ENCODE assay signal across 16 cellular contexts in genomic region chr15:63460210-63461135, GRCh38. TPM values are rescaled to one million over a fixed set of nuclear protein-coding genes. Genes with fewer than 3 reads are reported as not detected.
DNase-seq lines count a peak whose midpoint lies in the region; ATAC-seq and TF ChIP-seq lines count a peak whose summit lies in the region.
"Had no signal": no experiment of that assay in that cellular context is flagged by ENCODE, and none has a peak within 500 bp of the region (broad histone marks: within the 10 kb centered on the region; RNA-seq: fewer than 3 reads in every experiment).

No MANE protein-coding gene starts in this region.

- H3K56ac ChIP-seq in H9 (ENCODE audit: insufficient read length, low read depth, low read length) (no peak overlapping the region), mesendoderm (ENCODE audit: low read length) (peak overlapping the region; percentile 81)

- peaks cover 15% of the 10 kb centered on the region for H3K27me3 Mint-ChIP-seq in H9 (ENCODE audit: low read depth)
- peaks cover 8% of the 10 kb centered on the region for H3K27me3 Mint-ChIP-seq in activated CD8-positive, alpha-beta T cell treated with anti-CD3 and anti-CD28 coated beads, Interleukin-2, amount 10 ng/mL, durations not matched to agents 7 days and 5 days (ENCODE audit: low read depth)

- TF ChIP-seq EP300 in transverse colon (IDR thresholded peaks at IDR 0.05; ENCODE audit: low read depth), result no peak

- peaks cover 19 to 22% of the 10 kb centered on the region in 2 experiments for H3K9me3 Mint-ChIP-seq in H9
- H3K9me3 Mint-ChIP-seq in activated CD8-positive, alpha-beta T cell treated with anti-CD3 and anti-CD28 coated beads, Interleukin-2, amount 10 ng/mL, durations not matched to agents 7 days and 5 days (ENCODE audit: insufficient read depth), result no peaks in the 10 kb centered on the region
- H3K9me3 Mint-ChIP-seq: CD4-positive, CD25-positive, alpha-beta regulatory T cell had no signal

- H3K4me1 ChIP-seq in H9 (ENCODE audit: insufficient read depth, low read length), result no peaks in the 10 kb centered on the region
- peaks cover 4% of the 10 kb centered on the region for H3K4me1 ChIP-seq in mesendoderm (ENCODE audit: control insufficient read depth, low read depth, low read length)
- H3K4me1 ChIP-seq in transverse colon, result peaks cover 24 to 59% (median 49%) of the 10 kb centered on the region in 4 donors
- H3K4me1 ChIP-seq: foreskin keratinocyte had no signal

- H2BK120ac ChIP-seq in H9 (ENCODE audit: low read depth, low read length, poor library complexity, severe bottlenecking) (no peak overlapping the region), mesendoderm (ENCODE audit: low read depth, low read length) (no peak overlapping the region)

- H3K36me3 ChIP-seq in mesendoderm (ENCODE audit: control insufficient read depth, insufficient read depth, low read length) (no peaks in the 10 kb centered on the region), transverse colon (no peaks in the 10 kb centered on the region)
- H3K36me3 ChIP-seq: uterus had no signal

- no peaks in the 10 kb centered on the region for H3K79me2 ChIP-seq in H9 (ENCODE audit: insufficient read depth, low read length)
- H3K79me2 ChIP-seq in mesendoderm (ENCODE audit: control insufficient read depth, insufficient read depth, low read length), result no peaks in the 10 kb centered on the region

- H3K4me3 Mint-ChIP-seq in H9, result no peak overlapping the region
- no peak overlapping the region for H3K4me3 Mint-ChIP-seq in activated CD8-positive, alpha-beta T cell treated with anti-CD3 and anti-CD28 coated beads, Interleukin-2, amount 10 ng/mL, durations not matched to agents 7 days and 5 days
- H3K4me3 Mint-ChIP-seq: CD4-positive, CD25-positive, alpha-beta regulatory T cell had no signal

- H2BK20ac ChIP-seq in H9 (ENCODE audit: low read depth, low read length, poor library complexity, severe bottlenecking), result no peak overlapping the region

- H4K91ac ChIP-seq in H9 (ENCODE audit: insufficient read length, low read depth, low read length), result no peak overlapping the region

- H2BK15ac ChIP-seq in H9 (ENCODE audit: low read depth, low read length), result no peak overlapping the region
- H2BK15ac ChIP-seq in mesendoderm (replicated peaks; ENCODE audit: low read depth), result no peak overlapping the region

- H3K4me3 ChIP-seq in mesendoderm (ENCODE audit: low read length) (no peak overlapping the region), transverse colon (no peak overlapping the region)
- H3K4me3 ChIP-seq: uterus had no signal

- no peak overlapping the region for H2BK5ac ChIP-seq in H9 (ENCODE audit: insufficient read length, low read length)
- H2BK5ac ChIP-seq in mesendoderm (ENCODE audit: low read length), result peak overlapping the region; percentile 54

- no peaks in the 10 kb centered on the region for H4K20me1 ChIP-seq in H9 (ENCODE audit: control insufficient read depth, insufficient read depth, insufficient read length)

- H4K8ac ChIP-seq in H9 (replicated peaks; ENCODE audit: insufficient read length, low read depth, low read length) (no peak overlapping the region), mesendoderm (ENCODE audit: low read depth, low read length) (no peak overlapping the region)

- H3K4me2 ChIP-seq in H9 (ENCODE audit: insufficient read depth, insufficient read length, low read length) (peak overlapping the region; percentile 1), mesendoderm (ENCODE audit: low read length) (no peak overlapping the region)

- DNase-seq in H9 (no peak), mesendoderm (no peak), transverse colon (no peak), HCEC 1CT (no peak)
- DNase-seq in activated CD8-positive, alpha-beta T cell treated with anti-CD3 and anti-CD28 coated beads, Interleukin-2, amount 10 ng/mL, durations not matched to agents 7 days and 5 days, result no peak
- DNase-seq: activated gamma-delta T cell; CD4-positive, CD25-positive, alpha-beta regulatory T cell; effector memory CD4-positive, alpha-beta T cell; foreskin keratinocyte; NCI-H187; NCI-H2171 treated with DMSO at 0.1 percent for 48 hours; NCI-H526; uterus had no signal

- no peaks in the 10 kb centered on the region; the same call in 1 of the 2 replicates for H3K27me3 ChIP-seq in H9 (ENCODE audit: insufficient read depth, low read length)
- no peaks in the 10 kb centered on the region for H3K27me3 ChIP-seq in mesendoderm (ENCODE audit: insufficient read depth, low read length, poor library complexity)
- H3K27me3 ChIP-seq in transverse colon, result no peaks in the 10 kb centered on the region
- H3K27me3 ChIP-seq: uterus had no signal

- H3K4ac ChIP-seq in H9 (ENCODE audit: low read depth, low read length), result no peak overlapping the region
- H3K4ac ChIP-seq in mesendoderm (ENCODE audit: low read depth, low read length), result peak overlapping the region; percentile 7

- H3K9ac ChIP-seq in H9 (ENCODE audit: extremely low read depth, insufficient read length, low read length), result no peak overlapping the region
- H3K9ac ChIP-seq in mesendoderm (ENCODE audit: low read length), result peak overlapping the region; percentile 55

- H4K5ac ChIP-seq in H9 (ENCODE audit: insufficient read length, low read depth, low read length) (no peak overlapping the region), mesendoderm (ENCODE audit: low read length) (no peak overlapping the region)

- no peak overlapping the region for H3K27ac ChIP-seq in H9 (ENCODE audit: insufficient read length, low read depth, low read length)
- H3K27ac ChIP-seq in cingulate gyrus (ENCODE audit: low read depth, low read length), result peak overlapping the region; percentile 31
- H3K27ac ChIP-seq in mesendoderm (ENCODE audit: low read depth, low read length), result peak overlapping the region; percentile 15
- H3K27ac ChIP-seq in transverse colon, result peak overlapping the region in 3 of 4 donors; percentile 70 to 82 (median 71)
- H3K27ac ChIP-seq: foreskin keratinocyte had no signal

- no peak for ATAC-seq in HG03095 (IDR thresholded peaks at IDR 0.05; ENCODE audit: unreplicated experiment)
- ATAC-seq in activated CD8-positive, alpha-beta T cell treated with anti-CD3 and anti-CD28 coated beads, Interleukin-2, amount 10 ng/mL, durations not matched to agents 7 days and 5 days, result no peak
- ATAC-seq: esophagus mucosa, foreskin keratinocyte had no signal

- POLR2A ChIA-PET in activated CD8-positive, alpha-beta T cell treated with anti-CD3 and anti-CD28 coated beads, Interleukin-2, amount 10 ng/mL, durations not matched to agents 7 days and 5 days (lab: Charles Lee), result no interaction called here

- no peak for TF ChIP-seq CTCF in H9 (conservative IDR thresholded peaks at IDR 0.05)
- no peak for TF ChIP-seq CTCF in transverse colon (IDR thresholded peaks at IDR 0.05)

- no peak overlapping the region for H3T11ph ChIP-seq in H9 (ENCODE audit: low read length)

- no peaks in the 10 kb centered on the region for H3K23me2 ChIP-seq in H9 (ENCODE audit: insufficient read length, low read depth, low read length, poor library complexity, severe bottlenecking)

- H3K23ac ChIP-seq in H9 (ENCODE audit: insufficient read length, low read depth, low read length), result no peak overlapping the region
- H3K23ac ChIP-seq in mesendoderm (ENCODE audit: low read length), result no peak overlapping the region

- peak overlapping the region in 1 of 3 experiments; percentile 56; a peak in 1 of 7 replicates for H3K27ac Mint-ChIP-seq in H9
- no peak overlapping the region for H3K27ac Mint-ChIP-seq in activated CD8-positive, alpha-beta T cell treated with anti-CD3 and anti-CD28 coated beads, Interleukin-2, amount 10 ng/mL, durations not matched to agents 7 days and 5 days
- H3K27ac Mint-ChIP-seq: CD4-positive, CD25-positive, alpha-beta regulatory T cell had no signal

- CTCF ChIA-PET in activated CD8-positive, alpha-beta T cell treated with anti-CD3 and anti-CD28 coated beads, Interleukin-2, amount 10 ng/mL, durations not matched to agents 7 days and 5 days (lab: Charles Lee), result interaction anchor here (1.6 kb wide), 1 partner anchor 138 kb away, joined by 4 read pairs; no protein-coding TSS in a partner anchor

- no peaks in the 10 kb centered on the region for H3K9me3 ChIP-seq in H9 (ENCODE audit: control insufficient read depth, low read depth, low read length)
- H3K9me3 ChIP-seq in transverse colon, result no peaks in the 10 kb centered on the region
- H3K9me3 ChIP-seq: uterus had no signal

- peaks cover 6 to 22% (median 7%) of the 10 kb centered on the region in 3 experiments for H3K36me3 Mint-ChIP-seq in H9 (ENCODE audit: insufficient read depth in 1 of 3, low read depth in 3 of 3)
- H3K36me3 Mint-ChIP-seq in activated CD8-positive, alpha-beta T cell treated with anti-CD3 and anti-CD28 coated beads, Interleukin-2, amount 10 ng/mL, durations not matched to agents 7 days and 5 days (ENCODE audit: low read depth), result no peaks in the 10 kb centered on the region
- H3K36me3 Mint-ChIP-seq: CD4-positive, CD25-positive, alpha-beta regulatory T cell had no signal

- intact Hi-C loops in transverse colon (cut with DNase I; ENCODE audit: low total_unique reads), result no loop called here

- H3K79me1 ChIP-seq in H9 (ENCODE audit: insufficient read depth, low read depth, low read length, poor library complexity, severe bottlenecking) (no peaks in the 10 kb centered on the region), mesendoderm (ENCODE audit: low read length) (no peaks in the 10 kb centered on the region)

- TF ChIP-seq POLR2A in transverse colon (IDR thresholded peaks at IDR 0.05), result no peak

- H2AK5ac ChIP-seq in H9 (ENCODE audit: insufficient read length, low read length), result no peak overlapping the region
- peak overlapping the region; percentile 0 for H2AK5ac ChIP-seq in mesendoderm (ENCODE audit: low read length)

- H3K14ac ChIP-seq in H9 (ENCODE audit: insufficient read depth, low read length), result no peak overlapping the region

- no peak overlapping the region for H2BK12ac ChIP-seq in H9 (ENCODE audit: insufficient read length, low read depth, low read length)

- in situ Hi-C loops in transverse colon (cut with MboI; ENCODE audit: low pct_ligation_motif_present in 1 of 4, low pct_unique_long_range_greater_than_20kb in 1 of 4, low sequenced_read_pairs in 3 of 4), result loop anchor here in 2 of 4 donors (10.0 to 25.0 kb wide), 2 partner anchors 134 to 602 kb away; partner anchors contain the start of gene FBXL22 (in 1 of the 2)

- no peak overlapping the region for H3K18ac ChIP-seq in H9 (ENCODE audit: insufficient read length, low read depth, low read length)
- H3K18ac ChIP-seq in mesendoderm (ENCODE audit: low read length), result peak overlapping the region; percentile 61

- peaks cover 18 to 19% of the 10 kb centered on the region in 2 experiments for H3K4me1 Mint-ChIP-seq in H9
- no peaks in the 10 kb centered on the region for H3K4me1 Mint-ChIP-seq in activated CD8-positive, alpha-beta T cell treated with anti-CD3 and anti-CD28 coated beads, Interleukin-2, amount 10 ng/mL, durations not matched to agents 7 days and 5 days (ENCODE audit: low read depth)

- H2AFZ ChIP-seq in H9 (ENCODE audit: low read length), result no peak overlapping the region

- WGBS in H9 (ENCODE audit: extremely low coverage, insufficient read length, low lambda C conversion rate), result no CpG with 5 or more reads among the region's 15 CpGs
- no CpG with 5 or more reads among the region's 15 CpGs for WGBS in mesendoderm (ENCODE audit: extremely low coverage, insufficient coverage, low lambda C conversion rate)
- 63 to 65% methylated on average over 10 to 15 of the region's 15 CpGs for WGBS in transverse colon (ENCODE audit: low coverage in 1 of 2), 2 donors

RNA-seq across cellular contexts. Expression of gene USP3, which starts 43.9 kb away (rescaled TPM):
- total RNA-seq in H9 (2021), result 12.0 and 14.2 TPM in 2 replicates
- polyA plus RNA-seq in mesendoderm (2013, experiment 1 of 2), result 10.3 TPM
- polyA plus RNA-seq in mesendoderm (2013, experiment 2 of 2), result 9.1 TPM
- total RNA-seq in transverse colon, result 10 to 100 TPM; 56.1 to 93.0 (median 73.7) TPM
- 10 to 100 TPM; 48.3 to 49.1 TPM for total RNA-seq in activated CD8-positive, alpha-beta T cell treated with anti-CD3 and anti-CD28 coated beads, Interleukin-2, amount 10 ng/mL, durations not matched to agents 7 days and 5 days
